ENCODE assay signal across 1 cellular context in genomic region chr1:75134656-75134938, GRCh38.
TF ChIP-seq lines count a peak whose summit lies in the region.

No MANE protein-coding gene starts in this region.

TF ChIP-seq in A549, 52 proteins besides CTCF, POLR2A, EP300 and RAD21 (continued from another document):
- TF ChIP-seq MYC (IDR thresholded peaks at IDR 0.05; ENCODE audit: borderline replicate concordance, low read length) (no peak), USF2 (IDR thresholded peaks at IDR 0.05) (no peak)
TF ChIP-seq in A549: peak in this region for 0.
